8 cellular contexts compared by ENCODE assay signal in genomic region chr6:20534295-20534897, GRCh38. TPM values are rescaled to one million over a fixed set of nuclear protein-coding genes. Genes with fewer than 3 reads are reported as not detected.
DNase-seq lines count a peak whose midpoint lies in the region; ATAC-seq and TF ChIP-seq lines count a peak whose summit lies in the region.

Gene CDKAL1, plus strand, starts transcription at chr6:20534457. Its CDS starts 11,894 bp downstream, at chr6:20546351.

- H3K9me3 ChIP-seq in PC-9 (ENCODE audit: insufficient read depth, low read depth), result no peaks in the 10 kb centered on the region
- H3K9me3 ChIP-seq in muscle layer of colon (ENCODE audit: low read length), result no peaks in the 10 kb centered on the region

- ATAC-seq in GM21619 (IDR thresholded peaks at IDR 0.05; ENCODE audit: unreplicated experiment) (peak; percentile 90), esophagus mucosa (peak; percentile 92)

- H2AFZ ChIP-seq in PC-9, result peak within 1 kb of the TSS; percentile 92

- peak within 1 kb of the TSS; percentile 80 for H3K4me3 ChIP-seq in Jurkat, Clone E6-1 (ENCODE audit: low read length)
- H3K4me3 ChIP-seq in PC-9 (peak within 1 kb of the TSS; percentile 77), muscle layer of colon (ENCODE audit: low read depth in 1 of 2, low read length in 2 of 2) (peak within 1 kb of the TSS; percentile 82 to 96)

- DNase-seq in DMS153 (lab: John Stamatoyannopoulos, UW), result peak; percentile 72
- DNase-seq in Jurkat, Clone E6-1 (ENCODE audit: low read depth, low spot score), result peak; percentile 93
- DNase-seq in PC-9, result peak; percentile 79 to 81
- DNase-seq in activated T-cell treated with anti-CD3 and anti-CD28 coated beads, Interleukin-2, amount 50 U/mL, for 1 hour, result peak; percentile 83
- peak; percentile 78 for DNase-seq in stimulated activated CD8-positive, alpha-beta memory T cell treated with anti-CD3 and anti-CD28 coated beads, Interleukin-7, amount 100 ng/mL, for 24 hours (ENCODE audit: low read depth)

- intact Hi-C loops in PC-9 (cut with micrococcal nuclease; ENCODE audit: unreplicated experiment), result loop anchor here (1.0 kb wide), 1 partner anchor 442 kb away; no protein-coding TSS in a partner anchor

- H3K4me2 ChIP-seq in PC-9, result peak within 1 kb of the TSS; percentile 91

- no TSS peak for BruUV-seq in PC-9 (replicated peaks; lab: Mats Ljungman, UMichigan)

- H3K9ac ChIP-seq in muscle layer of colon (ENCODE audit: low read length), result peak within 1 kb of the TSS; percentile 86

- CTCF ChIA-PET in PC-9 (lab: Charles Lee), result no interaction called here

- H3K27ac ChIP-seq in PC-9 (peak within 1 kb of the TSS; percentile 58), muscle layer of colon (ENCODE audit: low read depth, low read length) (peak within 1 kb of the TSS; percentile 70)

- POLR2A ChIA-PET in PC-9 (lab: Charles Lee; ENCODE audit: unreplicated experiment), result interaction anchor here (0.6 kb wide), 1 partner anchor 1110 kb away, joined by 3 read pairs; no protein-coding TSS in a partner anchor

- no peak for TF ChIP-seq CTCF in PC-9 (conservative IDR thresholded peaks at IDR 0.05)

- no peaks in the 10 kb centered on the region for H3K9me2 ChIP-seq in PC-9 (ENCODE audit: insufficient read depth)

- no peaks in the 10 kb centered on the region for H3K27me3 ChIP-seq in PC-9 (ENCODE audit: insufficient read depth, low read depth)
- H3K27me3 ChIP-seq in muscle layer of colon (ENCODE audit: control insufficient read depth in 1 of 2, insufficient read depth in 2 of 2, low read length in 2 of 2), result no peaks in the 10 kb centered on the region

- H3K36me3 ChIP-seq in PC-9 (ENCODE audit: low read depth) (no peaks in the 10 kb centered on the region), muscle layer of colon (ENCODE audit: insufficient read depth, low read length) (peaks cover 8% of the 10 kb centered on the region)

- peaks cover 15% of the 10 kb centered on the region for H3K79me2 ChIP-seq in PC-9 (ENCODE audit: low read depth)

- H3F3A ChIP-seq in PC-9 (ENCODE audit: insufficient read depth, low read depth), result no peaks in the 10 kb centered on the region

- no peaks in the 10 kb centered on the region for H4K20me1 ChIP-seq in PC-9 (ENCODE audit: insufficient read depth)

- H3K4me1 ChIP-seq in PC-9 (replicated peaks; ENCODE audit: insufficient read depth) (peaks cover 13% of the 10 kb centered on the region), muscle layer of colon (ENCODE audit: insufficient read depth, low read length) (peaks cover 10% of the 10 kb centered on the region)

RNA-seq across cellular contexts. Expression of gene CDKAL1, which starts in this region (rescaled TPM):
- polyA plus RNA-seq in Jurkat, Clone E6-1 (2012; ENCODE audit: insufficient read depth, insufficient read length), result 12.3 TPM
- total RNA-seq in PC-9 (2021), result 11.5 and 16.1 TPM in 2 replicates
- total RNA-seq in esophagus mucosa, result 8.2 TPM

Comparison
In these comparisons a context has a peak if more than half of its experiments do, and no peak if none do; other contexts are left out.
1. Peak in every context shown above with its lines: DNase-seq, ATAC-seq, H3K4me3 ChIP-seq and H3K27ac ChIP-seq.